In the genomic region with DNA sequence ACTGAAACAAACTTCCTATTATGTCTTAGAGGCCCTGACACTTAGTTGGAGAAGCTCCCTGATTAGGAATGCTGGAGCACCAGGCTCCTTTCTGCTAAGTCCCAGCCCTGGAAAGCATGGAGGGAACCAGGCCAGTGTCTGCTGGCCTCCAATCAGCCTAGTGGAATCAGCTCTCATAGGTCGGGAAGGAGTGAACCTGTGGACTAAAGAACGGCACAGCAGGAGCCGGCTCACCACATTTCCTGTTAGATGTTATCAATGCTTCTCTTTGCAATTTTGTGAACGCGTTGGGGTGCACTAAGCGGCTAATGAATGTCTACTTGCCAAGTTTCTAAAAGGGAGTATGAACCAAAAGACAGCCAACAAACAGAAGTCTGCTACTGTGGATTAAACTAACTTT, we compare ENCODE assay signal across 22 cellular contexts.
DNase-seq lines count a peak whose midpoint lies in the region; ATAC-seq lines count a peak whose summit lies in the region.
"Had no signal": no experiment of that assay in that cellular context is flagged by ENCODE, and none has a peak within 500 bp of the region (broad histone marks: within the 10 kb centered on the region; RNA-seq: fewer than 3 reads in every experiment).

No MANE protein-coding gene starts in this region.

- H3K4me1 Mint-ChIP-seq in activated CD4-positive, alpha-beta T cell treated with anti-CD3 and anti-CD28 coated beads, Interleukin-2, amount 10 ng/mL, durations not matched to agents 24 days and 14 days: peaks cover 4% of the 10 kb centered on the region
- H3K4me1 Mint-ChIP-seq: naive thymus-derived CD8-positive, alpha-beta T cell had no signal

- H3K9me3 Mint-ChIP-seq in activated CD4-positive, alpha-beta T cell treated with anti-CD3 and anti-CD28 coated beads, Interleukin-2, amount 10 ng/mL, durations not matched to agents 24 days and 14 days: peaks cover 4% of the 10 kb centered on the region

- WGBS in mesenchymal stem cell: 26% methylated on average over 6 of the region's 6 CpGs

- no peak overlapping the region for H2BK120ac ChIP-seq in mesenchymal stem cell (ENCODE audit: low read depth, low read length)

- H3K36me3 Mint-ChIP-seq in activated CD4-positive, alpha-beta T cell treated with anti-CD3 and anti-CD28 coated beads, Interleukin-2, amount 10 ng/mL, durations not matched to agents 24 days and 14 days (ENCODE audit: low read depth): no peaks in the 10 kb centered on the region

- H2BK12ac ChIP-seq in mesenchymal stem cell (ENCODE audit: low read length in 2 of 2): no peak overlapping the region

- H3K27ac Mint-ChIP-seq in activated CD4-positive, alpha-beta T cell treated with anti-CD3 and anti-CD28 coated beads, Interleukin-2, amount 10 ng/mL, durations not matched to agents 24 days and 14 days: no peak overlapping the region
- H3K27ac Mint-ChIP-seq: activated T-helper 1 cell treated with anti-CD3 and anti-CD28 coated beads, Interleukin-12 subunit alpha, Interleukin-12 subunit beta, Interleukin-2, Interleukin-4 antibody, amounts not matched to agents 30 ng/mL and 10 ng/mL and 1 ng/mL, durations not matched to agents 14 hours and 24 hours and 36 hours; H9; naive thymus-derived CD8-positive, alpha-beta T cell; type B pancreatic cell had no signal

- H2AK5ac ChIP-seq in mesenchymal stem cell (ENCODE audit: low read length, severe bottlenecking): no peak overlapping the region

- H2AFZ ChIP-seq in mesenchymal stem cell (ENCODE audit: low read depth, low read length): no peak overlapping the region

- H3K9ac ChIP-seq in mesenchymal stem cell (ENCODE audit: low read length): no peak overlapping the region
- H3K9ac ChIP-seq: KMS-11 had no signal

- intact Hi-C loops in activated CD4-positive, alpha-beta T cell treated with anti-CD3 and anti-CD28 coated beads, Interleukin-2, amount 10 ng/mL, durations not matched to agents 24 days and 14 days (cut with micrococcal nuclease): no loop called here

- no peak for ATAC-seq in GM18502 (IDR thresholded peaks at IDR 0.05; ENCODE audit: poor library complexity, unreplicated experiment)
- ATAC-seq: naive thymus-derived CD8-positive, alpha-beta T cell had no signal

- H3K79me1 ChIP-seq in mesenchymal stem cell (replicated peaks; ENCODE audit: low read length, poor library complexity, severe bottlenecking): no peaks in the 10 kb centered on the region

- peak; percentile 61 for DNase-seq in activated CD4-positive, alpha-beta T cell treated with anti-CD3 and anti-CD28 coated beads, Interleukin-2, amount 10 ng/mL, durations not matched to agents 24 days and 14 days
- DNase-seq in activated CD4-positive, alpha-beta T cell treated with anti-CD3 and anti-CD28 coated beads for 1 hour: no peak
- peak; percentile 88 for DNase-seq in NCI-H146 (lab: John Stamatoyannopoulos, UW)
- DNase-seq in astrocyte of the hippocampus (ENCODE audit: low read depth, low spot score): peak; percentile 12
- no peak for DNase-seq in mesenchymal stem cell
- no peak for DNase-seq in LoVo (ENCODE audit: low spot score)
- no peak for DNase-seq in activated gamma-delta T cell (lab: John Stamatoyannopoulos, UW)
- DNase-seq: activated CD8-positive, alpha-beta memory T cell treated with anti-CD3 and anti-CD28 coated beads for 24 hours; C1 segment of cervical spinal cord; caudate nucleus; DMS53; effector CD4-positive, alpha-beta T cell; H9; mammary epithelial cell; naive thymus-derived CD8-positive, alpha-beta T cell; NCI-H1436 treated with DMSO at 0.1 percent for 48 hours; stimulated activated CD4-positive, alpha-beta T cell treated with anti-CD3 and anti-CD28 coated beads, Interleukin-1b, Interleukin-23, amount 100 ng/mL, for 48 hours; stomach had no signal

- peaks cover 3% of the 10 kb centered on the region for H3K4me1 ChIP-seq in mesenchymal stem cell (ENCODE audit: control insufficient read depth, insufficient read depth, low read depth, low read length)
- H3K4me1 ChIP-seq: stomach had no signal

- H3K9me3 ChIP-seq in mesenchymal stem cell (ENCODE audit: control insufficient read depth, low read length): peaks cover 15% of the 10 kb centered on the region

- no peaks in the 10 kb centered on the region for H3K36me3 ChIP-seq in mesenchymal stem cell (ENCODE audit: control insufficient read depth in 1 of 2, insufficient read depth in 2 of 2, low read depth in 1 of 2, low read length in 2 of 2)
- H3K36me3 ChIP-seq: stomach had no signal

- peak overlapping the region in 1 of 2 experiments; percentile 87 for H3K4ac ChIP-seq in mesenchymal stem cell (ENCODE audit: low read depth in 1 of 2, low read length in 2 of 2)

- H2BK5ac ChIP-seq in mesenchymal stem cell (ENCODE audit: low read depth, low read length, poor library complexity, severe bottlenecking): no peak overlapping the region

- no peak overlapping the region for H3K27ac ChIP-seq in mesenchymal stem cell (ENCODE audit: low read length, poor library complexity, severe bottlenecking)
- H3K27ac ChIP-seq: KMS-11, stomach had no signal

- H3K4me3 ChIP-seq in mesenchymal stem cell (ENCODE audit: insufficient read depth in 1 of 2, low read depth in 1 of 2, low read length in 2 of 2): no peak overlapping the region
- H3K4me3 ChIP-seq: stomach had no signal

- no peak overlapping the region for H2BK15ac ChIP-seq in mesenchymal stem cell (ENCODE audit: low read depth, poor library complexity, severe bottlenecking)

- H3K4me2 ChIP-seq in mesenchymal stem cell (ENCODE audit: low read length, poor library complexity, severe bottlenecking): no peak overlapping the region
- H3K4me2 ChIP-seq: KMS-11 had no signal

- no peak overlapping the region for H3K14ac ChIP-seq in mesenchymal stem cell (ENCODE audit: low read length in 2 of 2)

- H4K8ac ChIP-seq in mesenchymal stem cell (ENCODE audit: low read length): peak overlapping the region; percentile 60

- no peaks in the 10 kb centered on the region for H3K27me3 ChIP-seq in mesenchymal stem cell (ENCODE audit: control insufficient read depth in 1 of 2, insufficient read depth in 1 of 2, low read length in 2 of 2)
- H3K27me3 ChIP-seq: stomach had no signal

- no peak overlapping the region for H4K91ac ChIP-seq in mesenchymal stem cell (ENCODE audit: low read length)

- no peak overlapping the region for H3K23ac ChIP-seq in mesenchymal stem cell (ENCODE audit: low read length in 2 of 2)

- H3K27me3 Mint-ChIP-seq in activated CD4-positive, alpha-beta T cell treated with anti-CD3 and anti-CD28 coated beads, Interleukin-2, amount 10 ng/mL, durations not matched to agents 24 days and 14 days: peaks cover 21% of the 10 kb centered on the region
- H3K27me3 Mint-ChIP-seq: type B pancreatic cell had no signal

- peak overlapping the region in 1 of 2 experiments; percentile 37 for H3K18ac ChIP-seq in mesenchymal stem cell (ENCODE audit: low read depth in 1 of 2, low read length in 2 of 2)

- H3K4me3 Mint-ChIP-seq in activated CD4-positive, alpha-beta T cell treated with anti-CD3 and anti-CD28 coated beads, Interleukin-2, amount 10 ng/mL, durations not matched to agents 24 days and 14 days: no peak overlapping the region
- H3K4me3 Mint-ChIP-seq: activated T-helper 1 cell treated with anti-CD3 and anti-CD28 coated beads, Interleukin-12 subunit alpha, Interleukin-12 subunit beta, Interleukin-2, Interleukin-4 antibody, amounts not matched to agents 30 ng/mL and 10 ng/mL and 1 ng/mL, durations not matched to agents 14 hours and 24 hours and 36 hours; H9; naive thymus-derived CD8-positive, alpha-beta T cell; type B pancreatic cell had no signal

Comparison
In these comparisons a context has a peak if more than half of its experiments do, and no peak if none do; other contexts are left out.
1. DNase-seq: peak in activated CD4-positive, alpha-beta T cell treated with anti-CD3 and anti-CD28 coated beads, Interleukin-2, amount 10 ng/mL, durations not matched to agents 24 days and 14 days (single experiment), NCI-H146 (single experiment) and astrocyte of the hippocampus (single experiment); none in activated CD4-positive, alpha-beta T cell treated with anti-CD3 and anti-CD28 coated beads for 1 hour (single experiment), mesenchymal stem cell (single experiment), LoVo (single experiment) and activated gamma-delta T cell (single experiment).